ENCODE assay signal across 10 cellular contexts in genomic region chr2:112811276-112811831, GRCh38. TPM values are rescaled to one million over a fixed set of nuclear protein-coding genes. Genes with fewer than 3 reads are reported as not detected.
DNase-seq lines count a peak whose midpoint lies in the region; ATAC-seq and TF ChIP-seq lines count a peak whose summit lies in the region.
"Had no signal": no experiment of that assay in that cellular context is flagged by ENCODE, and none has a peak within 500 bp of the region (broad histone marks: within the 10 kb centered on the region; RNA-seq: fewer than 3 reads in every experiment).

No MANE protein-coding gene starts in this region.

- H3K9me3 ChIP-seq in mammary epithelial cell (replicated peaks; ENCODE audit: insufficient read depth, low read length) = peaks cover 3% of the 10 kb centered on the region

- H3K27ac Mint-ChIP-seq in CD14-positive monocyte = peak overlapping the region; percentile 34 to 91 (median 61)
- peak overlapping the region; percentile 88 for H3K27ac Mint-ChIP-seq in neural crest cell (ENCODE audit: unreplicated experiment)

- H3K36me3 ChIP-seq in mammary epithelial cell (ENCODE audit: insufficient read depth, low read length) = no peaks in the 10 kb centered on the region

- intact Hi-C loops in CD14-positive monocyte (cut with micrococcal nuclease) (no loop called here), mammary epithelial cell (cut with micrococcal nuclease) (no loop called here)

- DNase-seq in CD14-positive monocyte (ENCODE audit: low spot score) = no peak
- DNase-seq in NCI-H226 = peak; percentile 82
- DNase-seq in mammary epithelial cell = no peak
- DNase-seq in neural crest cell (ENCODE audit: low read depth, low spot score) = no peak
- no peak for DNase-seq in A172 (ENCODE audit: low spot score)
- DNase-seq in EL = no peak
- DNase-seq: activated CD4-positive, alpha-beta T cell treated with anti-CD3 and anti-CD28 coated beads for 1 hour; NCI-H2029 had no signal

- H3K27ac ChIP-seq in mammary epithelial cell (ENCODE audit: insufficient read depth, low read depth, low read length) = peak overlapping the region; percentile 91

- CTCF ChIA-PET in mammary epithelial cell (lab: Charles Lee; ENCODE audit: low non-redundant PET) = no interaction called here

- no peak overlapping the region for H3K4me2 ChIP-seq in mammary epithelial cell (ENCODE audit: insufficient read depth, low read depth, low read length)

- no peak for ATAC-seq in HG03196 (IDR thresholded peaks at IDR 0.05; ENCODE audit: unreplicated experiment)

- H3K27me3 Mint-ChIP-seq in CD14-positive monocyte (ENCODE audit: low read depth in 3 of 3) = peaks cover 0 to 10% (median 7%) of the 10 kb centered on the region in 3 donors
- no peaks in the 10 kb centered on the region for H3K27me3 Mint-ChIP-seq in neural crest cell (ENCODE audit: low read depth)

- H3K4me1 Mint-ChIP-seq in CD14-positive monocyte (peaks cover 29% of the 10 kb centered on the region), neural crest cell (peaks cover 42% of the 10 kb centered on the region)

- no peak for TF ChIP-seq CTCF in CD14-positive monocyte (IDR thresholded peaks at IDR 0.05)
- TF ChIP-seq CTCF in mammary epithelial cell (conservative IDR thresholded peaks at IDR 0.05 in 1 of 2, IDR thresholded peaks at IDR 0.05 in 1 of 2; ENCODE audit: extremely low read depth in 1 of 2, insufficient read depth in 1 of 2, low read depth in 1 of 2, low read length in 2 of 2) = no peak
- TF ChIP-seq CTCF in neural crest cell (conservative IDR thresholded peaks at IDR 0.05) = no peak

- no peaks in the 10 kb centered on the region for H3K27me3 ChIP-seq in mammary epithelial cell (ENCODE audit: insufficient read depth, low read length)

- H3K4me1 ChIP-seq in mammary epithelial cell (ENCODE audit: insufficient read depth, low read length) = peaks cover 49% of the 10 kb centered on the region

- in situ Hi-C loops in mammary epithelial cell (cut with MboI; ENCODE audit: low sequenced_read_pairs in 2 of 2) = no loop called here

- no peak overlapping the region for H3K9ac ChIP-seq in mammary epithelial cell (ENCODE audit: insufficient read depth, low read length)

- dilution Hi-C loops in mammary epithelial cell (cut with HindIII; ENCODE audit: low sequenced_read_pairs) = no loop called here

- H2AFZ ChIP-seq in mammary epithelial cell (ENCODE audit: low read depth, low read length) = peak overlapping the region; percentile 65

- 39% methylated on average over 3 of the region's 3 CpGs for WGBS in mammary epithelial cell (ENCODE audit: low coverage, missing lambda C conversion rate)

- no peaks in the 10 kb centered on the region for H3K79me2 ChIP-seq in mammary epithelial cell (ENCODE audit: insufficient read depth, low read length)

- no TSS peak for BruUV-seq in mammary epithelial cell (replicated peaks; lab: Mats Ljungman, UMichigan)

- H3K36me3 Mint-ChIP-seq in CD14-positive monocyte (no peaks in the 10 kb centered on the region), neural crest cell (ENCODE audit: low read depth) (peaks cover 9% of the 10 kb centered on the region)

- H3K9me3 Mint-ChIP-seq in CD14-positive monocyte = peaks cover 6 to 13% (median 7%) of the 10 kb centered on the region in 7 donors
- peaks cover 12% of the 10 kb centered on the region for H3K9me3 Mint-ChIP-seq in neural crest cell

- H3K4me3 Mint-ChIP-seq in CD14-positive monocyte (peak overlapping the region in 1 of 2 donors; percentile 66), neural crest cell (no peak overlapping the region)

- no peaks in the 10 kb centered on the region for H4K20me1 ChIP-seq in mammary epithelial cell (ENCODE audit: insufficient read depth, low read length)

- no peak overlapping the region for H3K4me3 ChIP-seq in mammary epithelial cell (replicated peaks in 1 of 3; ENCODE audit: insufficient read depth in 1 of 3, low read depth in 2 of 3, low read length in 3 of 3)

RNA-seq across cellular contexts. Expression of gene IL1B, which starts 25.2 kb away (rescaled TPM):
- polyA plus RNA-seq in CD14-positive monocyte (100 to 1,000 TPM in 1 of 2 donors, 10 to 100 TPM in 1; 65.1 to 114 TPM), mammary epithelial cell (161 TPM)
- total RNA-seq in mammary epithelial cell (100 to 1,000 TPM in 1 of 2 donors, 1 to 10 TPM in 1; 5.0 to 219 TPM), neural crest cell (not detected in 2 replicates)
- polyA minus RNA-seq in mammary epithelial cell = 268 TPM
- total RNA-seq in A172 (2014; rRNA removed; shearing (Covaris generic)) = 0.19 TPM in 1 of 2 replicates, not detected in the other

RNA-seq across cellular contexts. Expression of gene IL1A, which starts 27.1 kb away (rescaled TPM):
- polyA plus RNA-seq in CD14-positive monocyte (under 1 TPM in 1 of 2 donors, not detected in 1; 0.26 TPM), mammary epithelial cell (26.3 TPM)
- total RNA-seq in mammary epithelial cell (100 to 1,000 TPM in 1 of 2 donors, 10 to 100 TPM in 1; 17.5 to 184 TPM), neural crest cell (not detected in 2 replicates)
- polyA minus RNA-seq in mammary epithelial cell = 69.9 TPM
- 0.05 TPM in 1 of 2 replicates, not detected in the other for total RNA-seq in A172 (2014; rRNA removed; shearing (Covaris generic))
- total RNA-seq: temporal lobe had no signal

RNA-seq across cellular contexts. Expression of gene CKAP2L, which starts 46.9 kb away (rescaled TPM):
- polyA plus RNA-seq in CD14-positive monocyte (under 1 TPM; 0.04 to 0.24 TPM), mammary epithelial cell (15.1 TPM)
- total RNA-seq in mammary epithelial cell (10 to 100 TPM in 1 of 2 donors, under 1 TPM in 1; 0.83 to 32.7 TPM), neural crest cell (27.4 and 31.3 TPM in 2 replicates)
- polyA minus RNA-seq in mammary epithelial cell = 18.2 TPM
- 18.0 and 21.0 TPM in 2 replicates for total RNA-seq in A172 (2014; rRNA removed; shearing (Covaris generic))

Comparison
In these comparisons a context has a peak if more than half of its experiments do, and no peak if none do; other contexts are left out.
1. RNA of gene IL1A, which starts 27.1 kb away (total RNA-seq): 17.5 to 184 TPM in mammary epithelial cell; not detected in neural crest cell and 0.05 TPM in A172; every median in the first group is over 10 times any median in the second.